Comparison of ENCODE assay signal across 21 cellular contexts in genomic region chr13:111145071-111145470, GRCh38.
"Had no signal": no experiment of that assay in that cellular context is flagged by ENCODE, and none has a peak within 500 bp of the region (broad histone marks: within the 10 kb centered on the region; RNA-seq: fewer than 3 reads in every experiment).

No MANE protein-coding gene starts in this region.

- H3K27ac ChIP-seq: body of pancreas, KMS-11, SJCRH30, VCaP had no signal

- H3K36me3 ChIP-seq: SJCRH30 had no signal

- H3K27me3 ChIP-seq: SJCRH30 had no signal

- H3K9me3 ChIP-seq: body of pancreas, SJCRH30, SK-N-SH had no signal

- ATAC-seq: activated T-cell treated with anti-CD3 and anti-CD28 coated beads, Interleukin-2, amount 50 U/mL, for 72 hours; body of pancreas had no signal

- H3K4me3 ChIP-seq: body of pancreas, SJCRH30 had no signal

- DNase-seq: activated CD4-positive, alpha-beta memory T cell treated with anti-CD3 and anti-CD28 coated beads for 36 hours; activated CD4-positive, alpha-beta T cell treated with anti-CD3 and anti-CD28 coated beads, Interleukin-2, amount 10 ng/mL, durations not matched to agents 7 days and 5 days; activated CD4-positive, CD25-positive, alpha-beta regulatory T cell; activated gamma-delta T cell treated with Interleukin-2 at 50 U/mL for 16 hours; activated naive CD4-positive, alpha-beta T cell treated with anti-CD3 and anti-CD28 coated beads, Interleukin-2, amount 10 ng/mL, durations not matched to agents 7 days and 5 days; activated T-cell treated with anti-CD3 and anti-CD28 coated beads, Interleukin-2, amount 50 U/mL, for 72 hours; aorta; body of pancreas; NCI-H1092; NCI-H1417; NCI-H1930; NCI-H2107; NCI-H2171 treated with DMSO at 0.1 percent for 48 hours; NCI-H226; NCI-H526; NCI-H82; SJCRH30; SK-N-SH; T-helper 1 cell had no signal

- H3K4me1 ChIP-seq: body of pancreas, SJCRH30 had no signal
